8 cellular contexts compared by ENCODE assay signal in genomic region chrX:136759968-136760367, GRCh38. TPM values are rescaled to one million over a fixed set of nuclear protein-coding genes. Genes with fewer than 3 reads are reported as not detected.
DNase-seq lines count a peak whose midpoint lies in the region; ATAC-seq and TF ChIP-seq lines count a peak whose summit lies in the region.

No MANE protein-coding gene starts in this region.

- H3K4me1 ChIP-seq in DOHH2 (ENCODE audit: control insufficient read depth, low read length) = peaks cover 55% of the 10 kb centered on the region
- H3K4me1 ChIP-seq in HUES6 (ENCODE audit: control insufficient read depth, insufficient read depth, low read length) = peaks cover 20% of the 10 kb centered on the region
- H3K4me1 ChIP-seq in trophoblast cell (ENCODE audit: control insufficient read depth in 1 of 2, insufficient read depth in 2 of 2, low read length in 2 of 2) = no peaks in the 10 kb centered on the region

- H4K91ac ChIP-seq in trophoblast cell (ENCODE audit: low read depth, low read length) = no peak overlapping the region

- H3F3A ChIP-seq in DOHH2 (ENCODE audit: control insufficient read depth, insufficient read depth) = peaks cover 9% of the 10 kb centered on the region

- WGBS in trophoblast cell (ENCODE audit: extremely low coverage, insufficient coverage, insufficient read length) = no CpG with 5 or more reads among the region's 2 CpGs

- H3K9me2 ChIP-seq in DOHH2 (replicated peaks; ENCODE audit: control insufficient read depth, low read length) = no peaks in the 10 kb centered on the region

- no peak overlapping the region for H3K14ac ChIP-seq in trophoblast cell (ENCODE audit: low read length)

- no peak overlapping the region for H3K23ac ChIP-seq in trophoblast cell (ENCODE audit: low read length)

- ATAC-seq in GM21447 (IDR thresholded peaks at IDR 0.05; ENCODE audit: unreplicated experiment) = peak; percentile 72
- no peak for ATAC-seq in GM21360 (IDR thresholded peaks at IDR 0.05; ENCODE audit: unreplicated experiment)

- H3K9me3 ChIP-seq in DOHH2 (ENCODE audit: control insufficient read depth, insufficient read depth, low read length) (no peaks in the 10 kb centered on the region), HUES6 (ENCODE audit: control insufficient read depth, insufficient read depth, low read depth, low read length) (peaks cover 5% of the 10 kb centered on the region), trophoblast cell (ENCODE audit: insufficient read depth, low read depth, low read length) (no peaks in the 10 kb centered on the region)

- no peak overlapping the region for H3K18ac ChIP-seq in trophoblast cell (ENCODE audit: low read length)

- H4K8ac ChIP-seq in trophoblast cell (ENCODE audit: low read depth, low read length) = no peak overlapping the region

- no peak overlapping the region for H2BK5ac ChIP-seq in trophoblast cell (ENCODE audit: low read depth, low read length, poor library complexity)

- no peak overlapping the region for H3K4ac ChIP-seq in trophoblast cell (ENCODE audit: low read depth, low read length)

- no peak overlapping the region for H2AK5ac ChIP-seq in trophoblast cell (ENCODE audit: low read length)

- H2AFZ ChIP-seq in trophoblast cell (ENCODE audit: insufficient read depth, low read length, poor library complexity) = no peak overlapping the region

- H3K27me3 ChIP-seq in DOHH2 (ENCODE audit: control insufficient read depth, low read length) = no peaks in the 10 kb centered on the region
- H3K27me3 ChIP-seq in HUES6 (ENCODE audit: control insufficient read depth, insufficient read depth, low read length) = no peaks in the 10 kb centered on the region
- H3K27me3 ChIP-seq in trophoblast cell (ENCODE audit: insufficient read depth, low read length) = no peaks in the 10 kb centered on the region

- H3K27ac ChIP-seq in DOHH2 (ENCODE audit: low read depth, low read length) (peak overlapping the region; percentile 72), HUES6 (ENCODE audit: low read depth, low read length) (peak overlapping the region; percentile 5; the same call in 1 of the 2 replicates), caudate nucleus (ENCODE audit: low read depth, low read length) (peak overlapping the region; percentile 20), trophoblast cell (ENCODE audit: low read depth, low read length) (no peak overlapping the region)

- no peak overlapping the region for H4K12ac ChIP-seq in trophoblast cell (ENCODE audit: low read depth, low read length)

- H4K20me1 ChIP-seq in DOHH2 (ENCODE audit: control insufficient read depth, insufficient read depth, low read depth, low read length) = no peaks in the 10 kb centered on the region

- DNase-seq in caudate nucleus (lab: John Stamatoyannopoulos, UW) (no peak), trophoblast cell (no peak), COLO668 (lab: John Stamatoyannopoulos, UW; ENCODE audit: unreplicated experiment) (no peak), NCI-H1694 treated with DMSO at 0.1 percent for 48 hours (lab: John Stamatoyannopoulos, UW) (no peak)

- peaks cover 16% of the 10 kb centered on the region for H3K36me3 ChIP-seq in DOHH2 (ENCODE audit: control insufficient read depth, low read length)
- no peaks in the 10 kb centered on the region for H3K36me3 ChIP-seq in HUES6 (ENCODE audit: control insufficient read depth, insufficient read depth, low read length)
- H3K36me3 ChIP-seq in trophoblast cell (ENCODE audit: control insufficient read depth in 1 of 2, insufficient read depth in 2 of 2, low read length in 2 of 2) = no peaks in the 10 kb centered on the region

- H3K4me3 ChIP-seq in DOHH2 (ENCODE audit: low read length) = peak overlapping the region; percentile 52
- no peak overlapping the region for H3K4me3 ChIP-seq in HUES6 (ENCODE audit: low read depth, low read length)
- H3K4me3 ChIP-seq in trophoblast cell (ENCODE audit: low read depth, low read length) = no peak overlapping the region

- H3K79me2 ChIP-seq in DOHH2 (ENCODE audit: control insufficient read depth, low read length) (peaks cover 72% of the 10 kb centered on the region), trophoblast cell (ENCODE audit: control insufficient read depth, insufficient read depth, low read length, poor library complexity) (no peaks in the 10 kb centered on the region)

- H3K79me1 ChIP-seq in trophoblast cell (ENCODE audit: low read length) = no peaks in the 10 kb centered on the region

- no peak overlapping the region for H2BK12ac ChIP-seq in trophoblast cell (ENCODE audit: low read length)

- TF ChIP-seq CTCF in DOHH2 (IDR thresholded peaks at IDR 0.05; ENCODE audit: low read depth, low read length, poor library complexity, severe bottlenecking) = no peak

- H3K4me2 ChIP-seq in DOHH2 (ENCODE audit: low read length) = peak overlapping the region; percentile 83
- no peak overlapping the region for H3K4me2 ChIP-seq in trophoblast cell (ENCODE audit: low read length)

- H2BK120ac ChIP-seq in trophoblast cell (ENCODE audit: insufficient read depth, low read length, poor library complexity) = no peak overlapping the region

- H3K9ac ChIP-seq in HUES6 (ENCODE audit: low read length) = no peak overlapping the region
- H3K9ac ChIP-seq in trophoblast cell (ENCODE audit: low read length) = no peak overlapping the region

RNA-seq across cellular contexts. Expression of gene ARHGEF6, which starts 20.8 kb away (rescaled TPM):
- 0.44 and 0.46 TPM in 2 replicates for polyA plus RNA-seq in trophoblast cell (2013)
